Comparison of ENCODE assay signal across 16 cellular contexts in genomic region chr5:151005187-151005974, GRCh38. TPM values are rescaled to one million over a fixed set of nuclear protein-coding genes. Genes with fewer than 3 reads are reported as not detected.
DNase-seq lines count a peak whose midpoint lies in the region; ATAC-seq and TF ChIP-seq lines count a peak whose summit lies in the region.
"Had no signal": no experiment of that assay in that cellular context is flagged by ENCODE, and none has a peak within 500 bp of the region (broad histone marks: within the 10 kb centered on the region; RNA-seq: fewer than 3 reads in every experiment).

No MANE protein-coding gene starts in this region.

- peaks cover 0 to 6% of the 10 kb centered on the region in 2 donors for H3K4me1 ChIP-seq in breast epithelium
- no peaks in the 10 kb centered on the region for H3K4me1 ChIP-seq in mammary epithelial cell (ENCODE audit: insufficient read depth, low read length)
- peaks cover 17% of the 10 kb centered on the region for H3K4me1 ChIP-seq in rectal smooth muscle tissue (ENCODE audit: control insufficient read depth, insufficient read depth, low read length)

- H3K9me3 ChIP-seq in breast epithelium, result no peaks in the 10 kb centered on the region
- H3K9me3 ChIP-seq in mammary epithelial cell (replicated peaks; ENCODE audit: insufficient read depth, low read length), result no peaks in the 10 kb centered on the region
- H3K9me3 ChIP-seq: Caco-2 had no signal

- dilution Hi-C loops in mammary epithelial cell (cut with HindIII; ENCODE audit: low sequenced_read_pairs), result no loop called here

- H3K4me3 ChIP-seq in breast epithelium (peak overlapping the region in 2 of 3 donors; percentile 17 to 19), mammary epithelial cell (replicated peaks in 1 of 3; ENCODE audit: insufficient read depth in 1 of 3, low read depth in 2 of 3, low read length in 3 of 3) (no peak overlapping the region), rectal smooth muscle tissue (ENCODE audit: low read length) (no peak overlapping the region)

- H3K27ac ChIP-seq in breast epithelium (peak overlapping the region; percentile 82 to 92), mammary epithelial cell (ENCODE audit: insufficient read depth, low read depth, low read length) (no peak overlapping the region), rectal smooth muscle tissue (ENCODE audit: low read depth, low read length) (peak overlapping the region; percentile 76)

- intact Hi-C loops in breast epithelium (cut with DNase I; ENCODE audit: low total_unique reads) (no loop called here), mammary epithelial cell (cut with micrococcal nuclease) (loop anchor here (10.0 kb wide), 1 partner anchor 441 kb away; no protein-coding TSS in a partner anchor), left colon (cut with DNase I, micrococcal nuclease) (no loop called here)

- H3K9ac ChIP-seq in mammary epithelial cell (ENCODE audit: insufficient read depth, low read length), result no peak overlapping the region
- H3K9ac ChIP-seq in rectal smooth muscle tissue (ENCODE audit: low read length), result no peak overlapping the region

- DNase-seq in breast epithelium (ENCODE audit: low spot score in 2 of 2) (peak in 1 of 2 donors; percentile 53), mammary epithelial cell (no peak), left colon (no peak), NCI-H1694 (lab: John Stamatoyannopoulos, UW) (no peak), NCI-H526 treated with DMSO at 0.1 percent for 48 hours (lab: John Stamatoyannopoulos, UW) (no peak)
- DNase-seq: 8988T; activated CD4-positive, alpha-beta T cell treated with anti-CD3 and anti-CD28 coated beads, Interleukin-2, amount 50 U/mL, for 4 hours; activated gamma-delta T cell treated with Interleukin-2 at 50 U/mL for 16 hours; NCI-H2227 treated with DMSO at 0.1 percent for 48 hours; stimulated activated CD4-positive, alpha-beta T cell treated with anti-CD3 and anti-CD28 coated beads, Interleukin-4, amount 100 ng/mL, for 1 hour; stimulated activated naive CD4-positive, alpha-beta T cell treated with Interleukin-2 at 50 U/mL for 16 hours had no signal

- ATAC-seq in left colon (peak; percentile 29), HG03097 (IDR thresholded peaks at IDR 0.05; ENCODE audit: low FRiP score, unreplicated experiment) (no peak), GM21619 (IDR thresholded peaks at IDR 0.05; ENCODE audit: unreplicated experiment) (no peak)

- no peak overlapping the region for H2AFZ ChIP-seq in mammary epithelial cell (ENCODE audit: low read depth, low read length)

- no peaks in the 10 kb centered on the region for H3K79me2 ChIP-seq in mammary epithelial cell (ENCODE audit: insufficient read depth, low read length)

- no TSS peak for BruUV-seq in mammary epithelial cell (replicated peaks; lab: Mats Ljungman, UMichigan)

- H4K20me1 ChIP-seq in mammary epithelial cell (ENCODE audit: insufficient read depth, low read length), result no peaks in the 10 kb centered on the region

- no peaks in the 10 kb centered on the region for H3K36me3 ChIP-seq in breast epithelium
- H3K36me3 ChIP-seq in mammary epithelial cell (ENCODE audit: insufficient read depth, low read length), result no peaks in the 10 kb centered on the region
- no peaks in the 10 kb centered on the region for H3K36me3 ChIP-seq in rectal smooth muscle tissue (ENCODE audit: control insufficient read depth, insufficient read depth, low read length)

- H3K4me2 ChIP-seq in mammary epithelial cell (ENCODE audit: insufficient read depth, low read depth, low read length), result no peak overlapping the region

- WGBS in mammary epithelial cell (ENCODE audit: low coverage, missing lambda C conversion rate), result 73% methylated on average over 5 of the region's 5 CpGs

- in situ Hi-C loops in mammary epithelial cell (cut with MboI; ENCODE audit: low sequenced_read_pairs in 2 of 2), result no loop called here

- peak in 1 of 3 donors; percentile 7 for TF ChIP-seq CTCF in breast epithelium (IDR thresholded peaks at IDR 0.05)
- no peak for TF ChIP-seq CTCF in mammary epithelial cell (conservative IDR thresholded peaks at IDR 0.05 in 1 of 2, IDR thresholded peaks at IDR 0.05 in 1 of 2; ENCODE audit: extremely low read depth in 1 of 2, insufficient read depth in 1 of 2, low read depth in 1 of 2, low read length in 2 of 2)

- TF ChIP-seq POLR2A in breast epithelium (IDR thresholded peaks at IDR 0.05), result no peak

- CTCF ChIA-PET in mammary epithelial cell (lab: Charles Lee; ENCODE audit: low non-redundant PET), result no interaction called here

- H3K27me3 ChIP-seq in breast epithelium, result no peaks in the 10 kb centered on the region
- H3K27me3 ChIP-seq in mammary epithelial cell (ENCODE audit: insufficient read depth, low read length), result no peaks in the 10 kb centered on the region
- no peaks in the 10 kb centered on the region for H3K27me3 ChIP-seq in rectal smooth muscle tissue (ENCODE audit: control insufficient read depth, insufficient read depth, low read length)

RNA-seq across cellular contexts. Expression of gene GPX3, which starts 15.0 kb away (rescaled TPM):
- 1,000 to 10,000 TPM; 1,215 to 5,290 (median 2,830) TPM for total RNA-seq in breast epithelium
- 1 to 10 TPM in 1 of 2 donors, not detected in 1; 2.7 TPM for total RNA-seq in mammary epithelial cell
- 2.5 TPM for polyA plus RNA-seq in mammary epithelial cell
- not detected for polyA minus RNA-seq in mammary epithelial cell
- 100 to 1,000 TPM; 106 to 174 TPM for total RNA-seq in left colon
- total RNA-seq: T-helper 2 cell treated with Interferon-gamma antibody and Interleukin-4, amounts not matched to agents 100 ng/mL and 5 ng/mL, for 36 hours had no signal

Comparison
In these comparisons a context has a peak if more than half of its experiments do, and no peak if none do; other contexts are left out.
1. H3K4me3 ChIP-seq: peak in breast epithelium (2 of 3); none in mammary epithelial cell (0 of 3) and rectal smooth muscle tissue (single experiment).
2. RNA of gene GPX3, which starts 15.0 kb away (total RNA-seq): 1,215 to 5,290 TPM in breast epithelium and 106 to 174 TPM in left colon; 2.7 TPM in mammary epithelial cell; every median in the first group is over 10 times any median in the second.